ENCODE assay signal across 9 cellular contexts in genomic region chr2:174492963-174493431, GRCh38. TPM values are rescaled to one million over a fixed set of nuclear protein-coding genes. Genes with fewer than 3 reads are reported as not detected.
DNase-seq lines count a peak whose midpoint lies in the region; ATAC-seq and TF ChIP-seq lines count a peak whose summit lies in the region.
"Had no signal": no experiment of that assay in that cellular context is flagged by ENCODE, and none has a peak within 500 bp of the region (broad histone marks: within the 10 kb centered on the region; RNA-seq: fewer than 3 reads in every experiment).

No MANE protein-coding gene starts in this region.

- no peaks in the 10 kb centered on the region for H3K36me3 ChIP-seq in effector memory CD4-positive, alpha-beta T cell (ENCODE audit: control insufficient read depth, insufficient read depth, low read length)
- H3K36me3 ChIP-seq in MG63, result no peaks in the 10 kb centered on the region

- peak overlapping the region; percentile 71 for H3K27ac ChIP-seq in effector memory CD4-positive, alpha-beta T cell (ENCODE audit: insufficient read depth, low read length, poor library complexity, severe bottlenecking)
- H3K27ac ChIP-seq in dorsolateral prefrontal cortex, result peak overlapping the region in 8 of 59 donors; percentile 5 to 77 (median 40)

- peak; percentile 16 for TF ChIP-seq POLR2A in GM19099 (IDR thresholded peaks at IDR 0.05; ENCODE audit: extremely low read depth, insufficient read length, low read depth)

- ATAC-seq in HG03064 (IDR thresholded peaks at IDR 0.05; ENCODE audit: low read depth, unreplicated experiment), result peak; percentile 85
- ATAC-seq in stimulated activated naive CD8-positive, alpha-beta T cell treated with anti-CD3 and anti-CD28 coated beads, Interleukin-15, Interleukin-2, amounts not matched to agents 100 U/mL and 50 U/mL, for 24 hours, result peak; percentile 74
- ATAC-seq: Panc1 had no signal

- TF ChIP-seq CTCF in dorsolateral prefrontal cortex (IDR thresholded peaks at IDR 0.05 in 54 of 56, conservative IDR thresholded peaks at IDR 0.05 in 2 of 56; ENCODE audit: low read depth in 1 of 56, partially characterized antibody in 56 of 56), result no peak

- intact Hi-C loops in dorsolateral prefrontal cortex (cut with DNase I), result no loop called here

- DNase-seq in T-helper 2 cell (peak in 4 of 5 experiments; percentile 39 to 96 (median 70)), dorsolateral prefrontal cortex (no peak), MG63 (no peak), GDM1 (lab: John Stamatoyannopoulos, UW) (no peak)
- peak; percentile 35 to 59 (median 50) for DNase-seq in effector memory CD4-positive, alpha-beta T cell
- peak; percentile 51 for DNase-seq in stimulated activated naive CD8-positive, alpha-beta T cell treated with anti-CD3 and anti-CD28 coated beads, Interleukin-15, Interleukin-2, amounts not matched to agents 100 U/mL and 50 U/mL, for 24 hours

- no peaks in the 10 kb centered on the region for H3K9me3 ChIP-seq in effector memory CD4-positive, alpha-beta T cell (ENCODE audit: control insufficient read depth, low read length)
- H3K9me3 ChIP-seq in MG63, result no peaks in the 10 kb centered on the region

- peak overlapping the region; percentile 41 for H3K4me3 ChIP-seq in effector memory CD4-positive, alpha-beta T cell (ENCODE audit: insufficient read depth, low read depth, low read length, poor library complexity, severe bottlenecking)
- H3K4me3 ChIP-seq in dorsolateral prefrontal cortex (no peak overlapping the region), MG63 (no peak overlapping the region)

- H3K4me1 ChIP-seq in effector memory CD4-positive, alpha-beta T cell (ENCODE audit: control insufficient read depth, insufficient read depth, low read length, poor library complexity, severe bottlenecking), result peaks cover 46% of the 10 kb centered on the region

- no peaks in the 10 kb centered on the region for H3K27me3 ChIP-seq in effector memory CD4-positive, alpha-beta T cell (replicated peaks; ENCODE audit: control insufficient read depth, insufficient read depth, low read length, poor library complexity, severe bottlenecking)
- H3K27me3 ChIP-seq in dorsolateral prefrontal cortex (no peaks in the 10 kb centered on the region), MG63 (no peaks in the 10 kb centered on the region)

RNA-seq across cellular contexts. Expression of gene GPR155, which starts 6.2 kb away (rescaled TPM):
- 10 to 100 TPM; 25.0 to 72.0 (median 49.8) TPM for total RNA-seq in dorsolateral prefrontal cortex
- total RNA-seq in MG63 (2014; rRNA removed; shearing (Covaris generic); ENCODE audit: low replicate concordance), result 3.0 and 23.3 TPM in 2 replicates

Comparison
In these comparisons a context has a peak if more than half of its experiments do, and no peak if none do; other contexts are left out.
1. DNase-seq: peak in T-helper 2 cell (4 of 5), effector memory CD4-positive, alpha-beta T cell (3 of 3) and stimulated activated naive CD8-positive, alpha-beta T cell treated with anti-CD3 and anti-CD28 coated beads, Interleukin-15, Interleukin-2, amounts not matched to agents 100 U/mL and 50 U/mL, for 24 hours (single experiment); none in dorsolateral prefrontal cortex (0 of 10), MG63 (single experiment) and GDM1 (single experiment).